25 cellular contexts compared by ENCODE assay signal in the genomic region with DNA sequence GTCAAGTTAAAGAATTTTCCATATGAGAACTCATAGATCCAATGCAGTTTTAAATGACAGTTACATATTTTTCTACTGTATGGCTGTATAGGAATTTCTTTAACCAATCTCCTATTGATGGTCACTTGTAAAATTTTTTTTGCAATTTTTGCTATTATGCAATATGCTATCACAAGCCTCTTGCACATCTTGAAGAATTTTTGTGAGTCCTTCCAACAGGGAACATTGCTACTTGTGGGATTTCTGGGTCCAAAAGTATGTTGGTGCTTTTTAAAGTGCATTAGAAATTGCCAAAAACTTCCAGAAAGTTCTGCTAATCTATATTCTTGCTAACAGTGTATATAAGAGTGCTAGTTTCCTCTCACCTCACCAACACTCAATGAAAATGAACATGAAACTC.
"Had no signal": no experiment of that assay in that cellular context is flagged by ENCODE, and none has a peak within 500 bp of the region (broad histone marks: within the 10 kb centered on the region; RNA-seq: fewer than 3 reads in every experiment).

No MANE protein-coding gene starts in this region.

- H3K79me2 ChIP-seq: hepatocyte had no signal

- H3K9ac ChIP-seq: neural progenitor cell had no signal

- H3K4me2 ChIP-seq: hepatocyte, neural progenitor cell had no signal

- H2AFZ ChIP-seq: hepatocyte, neural progenitor cell had no signal

- H3K4me3 ChIP-seq: colonic mucosa, esophagus squamous epithelium, gastroesophageal sphincter, heart left ventricle, hepatocyte, lung, neural progenitor cell, prostate gland, thyroid gland, vagina had no signal

- ATAC-seq: effector memory CD8-positive, alpha-beta T cell; foreskin keratinocyte; gastroesophageal sphincter; heart left ventricle; left lobe of liver; right cardiac atrium; stimulated activated naive CD8-positive, alpha-beta T cell treated with anti-CD3 and anti-CD28 coated beads, Interleukin-15, amount 100 ng/mL, for 72 hours had no signal

- H3K27ac ChIP-seq: colonic mucosa, esophagus squamous epithelium, foreskin keratinocyte, gastroesophageal sphincter, heart left ventricle, hepatocyte, neural progenitor cell, prostate gland, thyroid gland, vagina had no signal

- H3K9me3 ChIP-seq: colonic mucosa, esophagus squamous epithelium, gastroesophageal sphincter, heart left ventricle, prostate gland, thyroid gland, vagina had no signal

- H3K27me3 ChIP-seq: colonic mucosa, esophagus squamous epithelium, foreskin keratinocyte, gastroesophageal sphincter, heart left ventricle, hepatocyte, neural progenitor cell, thyroid gland, vagina had no signal

- H3K36me3 ChIP-seq: colonic mucosa, gastroesophageal sphincter, neural progenitor cell, prostate gland, thyroid gland, vagina had no signal

- H3K4me1 ChIP-seq: colonic mucosa, esophagus squamous epithelium, foreskin keratinocyte, gastroesophageal sphincter, neural progenitor cell, prostate gland, vagina had no signal

- DNase-seq: colonic mucosa; dermis blood vessel endothelial cell; effector memory CD8-positive, alpha-beta T cell; erythroblast; esophagus squamous epithelium; foreskin keratinocyte; heart left ventricle; kidney; right cardiac atrium; small intestine; stimulated activated CD4-positive, alpha-beta T cell treated with anti-CD3 and anti-CD28 coated beads, Interleukin-12 subunit alpha, Interleukin-12 subunit beta, amount 100 ng/mL, for 4 hours; stimulated activated CD4-positive, alpha-beta T cell treated with anti-CD3 and anti-CD28 coated beads, Interleukin-1b, Interleukin-23, amount 100 ng/mL, for 48 hours; stimulated activated CD4-positive, alpha-beta T cell treated with anti-CD3 and anti-CD28 coated beads, Interleukin-4, amount 100 ng/mL, for 1 hour; stimulated activated CD8-positive, alpha-beta memory T cell treated with anti-CD3 and anti-CD28 coated beads, Interleukin-4, amount 100 ng/mL, for 48 hours; stimulated activated naive CD4-positive, alpha-beta T cell; stimulated activated naive CD8-positive, alpha-beta T cell treated with anti-CD3 and anti-CD28 coated beads, Interleukin-15, amount 100 ng/mL, for 72 hours; thyroid gland; trophoblast cell had no signal
